9 cellular contexts compared by ENCODE assay signal in genomic region chr17:18093616-18094408, GRCh38. TPM values are rescaled to one million over a fixed set of nuclear protein-coding genes. Genes with fewer than 3 reads are reported as not detected.
DNase-seq lines count a peak whose midpoint lies in the region; ATAC-seq and TF ChIP-seq lines count a peak whose summit lies in the region.
"Had no signal": no experiment of that assay in that cellular context is flagged by ENCODE, and none has a peak within 500 bp of the region (broad histone marks: within the 10 kb centered on the region; RNA-seq: fewer than 3 reads in every experiment).

No MANE protein-coding gene starts in this region.

- WGBS in prostate gland, result 72% methylated on average over 15 of the region's 15 CpGs

- H3K36me3 Mint-ChIP-seq in activated naive CD8-positive, alpha-beta T cell treated with anti-CD3 and anti-CD28 coated beads for 36 hours, result peaks cover 24% of the 10 kb centered on the region
- H3K36me3 Mint-ChIP-seq in activated naive CD8-positive, alpha-beta T cell treated with anti-CD3 and anti-CD28 coated beads, Interleukin-2, amount 50 U/mL, for 24 hours (ENCODE audit: low read depth), result peaks cover 28% of the 10 kb centered on the region
- H3K36me3 Mint-ChIP-seq in Calu3 (ENCODE audit: insufficient read depth, unreplicated experiment), result peaks cover 21% of the 10 kb centered on the region

- ATAC-seq in activated naive CD8-positive, alpha-beta T cell treated with anti-CD3 and anti-CD28 coated beads, Interleukin-2, amount 50 U/mL, for 24 hours, result no peak
- ATAC-seq in GM19035 (IDR thresholded peaks at IDR 0.05; ENCODE audit: unreplicated experiment), result no peak

- intact Hi-C loops in prostate gland (cut with DNase I), result no loop called here
- intact Hi-C loops in Calu3 (cut with micrococcal nuclease; ENCODE audit: unreplicated experiment), result no loop called here

- no TSS peak for BruUV-seq in Calu3 (replicated peaks; lab: Mats Ljungman, UMichigan)

- H3K4me3 Mint-ChIP-seq in activated naive CD8-positive, alpha-beta T cell treated with anti-CD3 and anti-CD28 coated beads for 36 hours, result no peak overlapping the region
- no peak overlapping the region for H3K4me3 Mint-ChIP-seq in activated naive CD8-positive, alpha-beta T cell treated with anti-CD3 and anti-CD28 coated beads, Interleukin-2, amount 50 U/mL, for 24 hours
- H3K4me3 Mint-ChIP-seq in Calu3 (ENCODE audit: low read depth, unreplicated experiment), result no peak overlapping the region
- H3K4me3 Mint-ChIP-seq: activated naive CD4-positive, alpha-beta T cell treated with anti-CD3 and anti-CD28 coated beads, Interleukin-2, amount 50 U/mL, for 24 hours had no signal

- no peak for TF ChIP-seq CTCF in prostate gland (IDR thresholded peaks at IDR 0.05)
- TF ChIP-seq CTCF in Calu3 (IDR thresholded peaks at IDR 0.05; ENCODE audit: unreplicated experiment), result no peak

- no peak overlapping the region for H3K27ac ChIP-seq in prostate gland

- H3K9me3 Mint-ChIP-seq in activated naive CD8-positive, alpha-beta T cell treated with anti-CD3 and anti-CD28 coated beads for 36 hours, result no peaks in the 10 kb centered on the region
- H3K9me3 Mint-ChIP-seq in activated naive CD8-positive, alpha-beta T cell treated with anti-CD3 and anti-CD28 coated beads, Interleukin-2, amount 50 U/mL, for 24 hours, result no peaks in the 10 kb centered on the region
- no peaks in the 10 kb centered on the region for H3K9me3 Mint-ChIP-seq in Calu3 (ENCODE audit: low read depth, unreplicated experiment)
- H3K9me3 Mint-ChIP-seq: activated naive CD4-positive, alpha-beta T cell treated with anti-CD3 and anti-CD28 coated beads, Interleukin-2, amount 50 U/mL, for 24 hours had no signal

- H3K4me1 Mint-ChIP-seq in activated naive CD8-positive, alpha-beta T cell treated with anti-CD3 and anti-CD28 coated beads for 36 hours, result peaks cover 10% of the 10 kb centered on the region
- peaks cover 13% of the 10 kb centered on the region for H3K4me1 Mint-ChIP-seq in activated naive CD8-positive, alpha-beta T cell treated with anti-CD3 and anti-CD28 coated beads, Interleukin-2, amount 50 U/mL, for 24 hours
- H3K4me1 Mint-ChIP-seq in Calu3 (ENCODE audit: low read depth, unreplicated experiment), result peaks cover 3% of the 10 kb centered on the region

- no peak overlapping the region for H3K27ac Mint-ChIP-seq in activated naive CD8-positive, alpha-beta T cell treated with anti-CD3 and anti-CD28 coated beads for 36 hours
- no peak overlapping the region for H3K27ac Mint-ChIP-seq in activated naive CD8-positive, alpha-beta T cell treated with anti-CD3 and anti-CD28 coated beads, Interleukin-2, amount 50 U/mL, for 24 hours
- no peak overlapping the region for H3K27ac Mint-ChIP-seq in Calu3 (ENCODE audit: unreplicated experiment)
- H3K27ac Mint-ChIP-seq: activated naive CD4-positive, alpha-beta T cell treated with anti-CD3 and anti-CD28 coated beads, Interleukin-2, amount 50 U/mL, for 24 hours had no signal

- no peaks in the 10 kb centered on the region for H3K27me3 ChIP-seq in prostate gland (replicated peaks; ENCODE audit: insufficient read depth)

- H3K4me1 ChIP-seq in prostate gland (replicated peaks), result no peaks in the 10 kb centered on the region

- H3K36me3 ChIP-seq in prostate gland, result no peaks in the 10 kb centered on the region

- TF ChIP-seq POLR2A in erythroblast (IDR thresholded peaks at IDR 0.05; ENCODE audit: low read length) (no peak), prostate gland (IDR thresholded peaks at IDR 0.05) (no peak)

- no peaks in the 10 kb centered on the region for H3K9me3 ChIP-seq in prostate gland

- H3K27me3 Mint-ChIP-seq in activated naive CD8-positive, alpha-beta T cell treated with anti-CD3 and anti-CD28 coated beads for 36 hours, result no peaks in the 10 kb centered on the region
- H3K27me3 Mint-ChIP-seq in activated naive CD8-positive, alpha-beta T cell treated with anti-CD3 and anti-CD28 coated beads, Interleukin-2, amount 50 U/mL, for 24 hours, result no peaks in the 10 kb centered on the region
- no peaks in the 10 kb centered on the region for H3K27me3 Mint-ChIP-seq in Calu3 (ENCODE audit: unreplicated experiment)
- H3K27me3 Mint-ChIP-seq: activated naive CD4-positive, alpha-beta T cell treated with anti-CD3 and anti-CD28 coated beads, Interleukin-2, amount 50 U/mL, for 24 hours had no signal

- CTCF ChIA-PET in Calu3 (lab: Charles Lee), result interaction anchor here (0.6 kb wide), 1 partner anchor 22 kb away, joined by 3 read pairs; no protein-coding TSS in a partner anchor

- peak; percentile 13 for DNase-seq in activated naive CD8-positive, alpha-beta T cell treated with anti-CD3 and anti-CD28 coated beads for 36 hours
- no peak for DNase-seq in activated naive CD8-positive, alpha-beta T cell treated with anti-CD3 and anti-CD28 coated beads, Interleukin-2, amount 50 U/mL, for 24 hours
- peak; percentile 66 for DNase-seq in NCI-H510A treated with DMSO at 0.1 percent for 48 hours (lab: John Stamatoyannopoulos, UW)
- DNase-seq in erythroblast (lab: John Stamatoyannopoulos, UW), result peak; percentile 88 to 89
- peak; percentile 19 for DNase-seq in prostate gland (ENCODE audit: low spot score)
- DNase-seq in NCI-H774 (lab: John Stamatoyannopoulos, UW), result no peak
- no peak for DNase-seq in Calu3

- H3K4me3 ChIP-seq in prostate gland, result no peak overlapping the region

RNA-seq across cellular contexts. Expression of gene DRG2, which starts 6.1 kb away (rescaled TPM):
- 10 to 100 TPM; 52.2 to 52.4 TPM for total RNA-seq in activated naive CD8-positive, alpha-beta T cell treated with anti-CD3 and anti-CD28 coated beads for 36 hours
- 10 to 100 TPM; 44.1 to 56.9 TPM for total RNA-seq in prostate gland
- total RNA-seq in Calu3 (2022), result 24.9 and 34.5 TPM in 2 replicates

RNA-seq across cellular contexts. Expression of gene MYO15A, which starts 14.7 kb away (rescaled TPM):
- under 1 TPM; 0.60 to 0.68 TPM for total RNA-seq in activated naive CD8-positive, alpha-beta T cell treated with anti-CD3 and anti-CD28 coated beads for 36 hours
- total RNA-seq in prostate gland (1 to 10 TPM in 1 of 2 donors, under 1 TPM in 1; 0.32 to 8.3 TPM), Calu3 (2022) (0.38 and 0.76 TPM in 2 replicates)

RNA-seq across cellular contexts. Expression of gene GID4, which starts 54.6 kb away (rescaled TPM):
- total RNA-seq in activated naive CD8-positive, alpha-beta T cell treated with anti-CD3 and anti-CD28 coated beads for 36 hours, result 1 to 10 TPM; 7.2 to 7.7 TPM
- 10 to 100 TPM; 11.0 to 19.1 TPM for total RNA-seq in prostate gland
- total RNA-seq in Calu3 (2022), result 7.3 and 7.4 TPM in 2 replicates

RNA-seq across cellular contexts. Expression of gene ATPAF2, which starts 54.8 kb away (rescaled TPM):
- total RNA-seq in activated naive CD8-positive, alpha-beta T cell treated with anti-CD3 and anti-CD28 coated beads for 36 hours, result 10 to 100 TPM; 31.0 to 33.3 TPM
- 10 to 100 TPM; 17.7 to 30.5 TPM for total RNA-seq in prostate gland
- 17.7 and 19.6 TPM in 2 replicates for total RNA-seq in Calu3 (2022)

Comparison
In these comparisons a context has a peak if more than half of its experiments do, and no peak if none do; other contexts are left out.
1. DNase-seq: peak in activated naive CD8-positive, alpha-beta T cell treated with anti-CD3 and anti-CD28 coated beads for 36 hours (single experiment), NCI-H510A treated with DMSO at 0.1 percent for 48 hours (single experiment), erythroblast (2 of 2) and prostate gland (single experiment); none in activated naive CD8-positive, alpha-beta T cell treated with anti-CD3 and anti-CD28 coated beads, Interleukin-2, amount 50 U/mL, for 24 hours (single experiment), NCI-H774 (single experiment) and Calu3 (single experiment).